In the genomic region with DNA sequence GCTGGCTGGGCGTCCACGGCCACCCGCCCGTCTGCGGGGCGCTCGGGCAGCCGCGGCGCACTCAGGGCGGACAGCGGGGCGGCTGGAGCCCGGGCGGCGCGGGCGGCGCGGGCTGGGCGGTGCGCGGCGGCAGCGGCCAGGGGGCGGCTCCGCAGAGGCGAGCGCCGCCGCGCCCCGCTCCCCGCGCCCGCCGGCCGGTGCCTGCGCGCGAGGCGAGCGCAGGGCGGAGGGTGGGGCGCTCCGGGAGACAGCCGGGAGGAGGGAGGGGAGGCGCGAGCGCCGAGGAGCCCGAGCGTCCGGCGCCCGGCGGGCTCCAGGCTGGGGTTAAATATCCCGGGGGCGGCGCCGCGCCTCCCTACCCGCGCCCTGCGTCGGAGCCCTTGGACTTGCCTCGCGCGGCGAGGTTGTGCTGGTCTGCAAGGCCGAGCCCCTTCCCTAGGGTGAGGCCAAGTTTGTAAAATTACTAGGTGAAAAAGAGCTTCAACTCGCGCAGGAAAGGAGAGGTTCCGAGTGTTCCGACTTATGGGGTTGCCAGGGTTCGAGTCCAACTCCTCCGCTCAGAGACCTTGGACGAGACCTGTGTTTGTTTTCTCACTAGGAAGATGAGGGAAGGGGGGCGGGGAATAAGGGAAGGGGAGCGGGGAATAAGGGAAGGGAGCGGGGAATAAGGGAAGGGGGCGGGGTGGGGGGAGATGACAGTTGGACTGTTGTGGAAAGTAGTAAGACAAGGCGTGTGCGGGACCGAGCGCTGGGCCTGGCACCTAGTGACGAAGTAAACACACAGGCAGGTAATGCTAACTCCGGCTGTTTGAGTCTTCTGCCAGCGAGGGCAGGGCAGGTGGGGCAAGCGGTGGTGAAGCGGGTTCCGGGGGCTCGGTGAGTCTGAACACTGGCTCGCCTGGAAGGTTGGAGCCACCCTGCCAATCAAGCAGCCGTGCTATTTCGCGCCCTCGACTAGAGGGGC, we compare ENCODE assay signal across 8 cellular contexts. TPM values are rescaled to one million over a fixed set of nuclear protein-coding genes. Genes with fewer than 3 reads are reported as not detected.
DNase-seq lines count a peak whose midpoint lies in the region; ATAC-seq and TF ChIP-seq lines count a peak whose summit lies in the region.

A gene (minus strand): TSS at position 301 of the 964 bp plus-strand sequence. CDS start 311 bp downstream, outside the sequence.

- H3K27ac ChIP-seq in WERI-Rb-1: no peak within 1 kb of the TSS

- intact Hi-C loops in activated CD4-positive, alpha-beta T cell treated with anti-CD3 and anti-CD28 coated beads, Interleukin-2, amount 10 ng/mL, durations not matched to agents 24 days and 14 days (cut with micrococcal nuclease): no loop called here
- intact Hi-C loops in Right ventricle myocardium superior (cut with DNase I): no loop called here
- intact Hi-C loops in posterior vena cava (cut with DNase I): no loop called here

- H3K9me3 Mint-ChIP-seq in activated CD4-positive, alpha-beta T cell treated with anti-CD3 and anti-CD28 coated beads, Interleukin-2, amount 10 ng/mL, durations not matched to agents 24 days and 14 days: no peaks in the 10 kb centered on the region

- ATAC-seq in Right ventricle myocardium superior (ENCODE audit: poor library complexity) (peak; percentile 80), HG02798 (IDR thresholded peaks at IDR 0.05; ENCODE audit: poor library complexity, unreplicated experiment) (no peak)

- H3K27me3 Mint-ChIP-seq in activated CD4-positive, alpha-beta T cell treated with anti-CD3 and anti-CD28 coated beads, Interleukin-2, amount 10 ng/mL, durations not matched to agents 24 days and 14 days: peaks cover 82% of the 10 kb centered on the region

- peak within 1 kb of the TSS; percentile 83 for H3K4me3 ChIP-seq in WERI-Rb-1 (ENCODE audit: low read depth, low read length)

- peaks cover 12% of the 10 kb centered on the region for H3K4me1 Mint-ChIP-seq in activated CD4-positive, alpha-beta T cell treated with anti-CD3 and anti-CD28 coated beads, Interleukin-2, amount 10 ng/mL, durations not matched to agents 24 days and 14 days

- no peak within 1 kb of the TSS for H3K27ac Mint-ChIP-seq in activated CD4-positive, alpha-beta T cell treated with anti-CD3 and anti-CD28 coated beads, Interleukin-2, amount 10 ng/mL, durations not matched to agents 24 days and 14 days

- peaks cover 6% of the 10 kb centered on the region for H3K27me3 ChIP-seq in WERI-Rb-1 (ENCODE audit: insufficient read depth, low read depth, severe bottlenecking)

- no peaks in the 10 kb centered on the region for H3K36me3 ChIP-seq in WERI-Rb-1

- peak within 1 kb of the TSS; percentile 77 for H3K4me3 Mint-ChIP-seq in activated CD4-positive, alpha-beta T cell treated with anti-CD3 and anti-CD28 coated beads, Interleukin-2, amount 10 ng/mL, durations not matched to agents 24 days and 14 days

- peak; percentile 58 for DNase-seq in activated CD4-positive, alpha-beta T cell treated with anti-CD3 and anti-CD28 coated beads, Interleukin-2, amount 10 ng/mL, durations not matched to agents 24 days and 14 days
- DNase-seq in activated CD4-positive, alpha-beta T cell treated with anti-CD3 and anti-CD28 coated beads, Interleukin-2, amount 50 U/mL, for 1 hour: no peak
- DNase-seq in WERI-Rb-1 (peak; percentile 31), Right ventricle myocardium superior (peak; percentile 71), posterior vena cava (ENCODE audit: low spot score) (peak; percentile 87), SW480 (ENCODE audit: low spot score) (no peak), DMS153 (lab: John Stamatoyannopoulos, UW) (no peak)

- no peaks in the 10 kb centered on the region for H3K36me3 Mint-ChIP-seq in activated CD4-positive, alpha-beta T cell treated with anti-CD3 and anti-CD28 coated beads, Interleukin-2, amount 10 ng/mL, durations not matched to agents 24 days and 14 days (ENCODE audit: low read depth)

- no peaks in the 10 kb centered on the region for H3K9me3 ChIP-seq in WERI-Rb-1 (ENCODE audit: severe bottlenecking)

- TF ChIP-seq CTCF in WERI-Rb-1 (IDR thresholded peaks at IDR 0.05; ENCODE audit: low read depth, low read length): no peak

RNA-seq across cellular contexts. Expression of the gene that starts here (rescaled TPM):
- total RNA-seq in activated CD4-positive, alpha-beta T cell treated with anti-CD3 and anti-CD28 coated beads, Interleukin-2, amount 10 ng/mL, durations not matched to agents 24 days and 14 days: 0.52 and 0.77 TPM in 2 replicates
- total RNA-seq in Right ventricle myocardium superior (6.5 TPM), posterior vena cava (100 to 1,000 TPM in 1 of 2 donors, 10 to 100 TPM in 1; 57.0 to 151 TPM)

Comparison
In these comparisons a context has a peak if more than half of its experiments do, and no peak if none do; other contexts are left out.
1. Peak in DNase-seq in activated CD4-positive, alpha-beta T cell treated with anti-CD3 and anti-CD28 coated beads, Interleukin-2, amount 10 ng/mL, durations not matched to agents 24 days and 14 days; RNA of the gene not detected or under 1 TPM.
2. DNase-seq: peak in WERI-Rb-1 (single experiment), Right ventricle myocardium superior (single experiment) and posterior vena cava (single experiment); none in activated CD4-positive, alpha-beta T cell treated with anti-CD3 and anti-CD28 coated beads, Interleukin-2, amount 50 U/mL, for 1 hour (single experiment), SW480 (single experiment) and DMS153 (single experiment).